In the genomic region with DNA sequence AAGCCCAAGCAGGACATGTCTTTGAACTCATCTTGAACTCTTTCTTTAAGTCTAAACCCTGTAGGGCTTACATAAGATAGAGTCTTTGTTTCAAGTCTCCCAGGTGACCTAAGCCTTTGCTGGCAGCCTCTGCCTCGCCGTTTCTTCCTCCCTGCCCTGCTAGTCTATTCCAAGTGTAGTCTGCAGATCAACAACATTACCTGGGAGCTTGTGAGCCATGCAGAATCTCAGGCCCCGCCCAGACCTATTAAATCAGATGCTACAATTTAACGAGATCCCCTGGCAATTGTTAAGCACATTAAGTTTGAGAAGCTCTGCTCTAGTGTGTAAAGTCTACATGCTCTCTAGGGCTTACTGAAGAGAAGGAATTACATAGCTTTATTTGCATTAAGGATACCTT, we compare ENCODE assay signal across 19 cellular contexts.
A peak's percentile ranks its signal among the peaks of the same experiment; 100 is the strongest.
DNase-seq lines count a peak whose midpoint lies in the region; ATAC-seq and TF ChIP-seq lines count a peak whose summit lies in the region.
"Had no signal": no experiment of that assay in that cellular context is flagged by ENCODE, and none has a peak within 500 bp of the region (broad histone marks: within the 10 kb centered on the region; RNA-seq: fewer than 3 reads in every experiment).

No MANE protein-coding gene starts in this region.

- no peak for ATAC-seq in GM19351 (IDR thresholded peaks at IDR 0.05; ENCODE audit: unreplicated experiment)
- ATAC-seq: activated naive CD4-positive, alpha-beta T cell treated with anti-CD3 and anti-CD28 coated beads, Interleukin-2, amount 50 U/mL, for 72 hours; activated T-helper 17 cell treated with anti-CD3 and anti-CD28 coated beads, Interleukin-2, amount 50 U/mL, for 72 hours; HepG2 had no signal

- peak overlapping the region; percentile 51 for H3K27ac ChIP-seq in VCaP
- H3K27ac ChIP-seq: dorsolateral prefrontal cortex, WERI-Rb-1 had no signal

- TF ChIP-seq CTCF in VCaP (conservative IDR thresholded peaks at IDR 0.05) = no peak

- DNase-seq in DMS153 treated with DMSO at 0.1 percent for 48 hours (lab: John Stamatoyannopoulos, UW; ENCODE audit: unreplicated experiment) (peak; percentile 33), NCI-H1436 (lab: John Stamatoyannopoulos, UW) (peak; percentile 77), mucosa of gallbladder (ENCODE audit: low spot score) (peak; percentile 16), NCI-H510A (lab: John Stamatoyannopoulos, UW) (no peak)
- no peak for DNase-seq in activated CD4-positive, CD25-positive, alpha-beta regulatory T cell (lab: John Stamatoyannopoulos, UW)
- DNase-seq: CD4-positive, alpha-beta memory T cell; dorsolateral prefrontal cortex; GOT3; NCI-H345; occipital lobe; stimulated activated CD4-positive, alpha-beta T cell treated with anti-CD3 and anti-CD28 coated beads, Interleukin-2, amount 100 ng/mL, for 48 hours; stimulated activated naive CD4-positive, alpha-beta T cell treated with Interleukin-2 at 50 U/mL for 16 hours; T-helper 2 cell; WERI-Rb-1 had no signal

Comparison
In these comparisons a context has a peak if more than half of its experiments do, and no peak if none do; other contexts are left out.
1. DNase-seq: peak in DMS153 treated with DMSO at 0.1 percent for 48 hours (single experiment), NCI-H1436 (single experiment) and mucosa of gallbladder (single experiment); none in NCI-H510A (single experiment) and activated CD4-positive, CD25-positive, alpha-beta regulatory T cell (0 of 4).